In genomic region chr17:4721203-4722135, GRCh38 we compare ENCODE assay signal across 9 cellular contexts. TPM values are rescaled to one million over a fixed set of nuclear protein-coding genes. Genes with fewer than 3 reads are reported as not detected.
DNase-seq lines count a peak whose midpoint lies in the region; ATAC-seq and TF ChIP-seq lines count a peak whose summit lies in the region.
"Had no signal": no experiment of that assay in that cellular context is flagged by ENCODE, and none has a peak within 500 bp of the region (broad histone marks: within the 10 kb centered on the region; RNA-seq: fewer than 3 reads in every experiment).

No MANE protein-coding gene starts in this region.

- POLR2A ChIA-PET in naive thymus-derived CD4-positive, alpha-beta T cell (lab: Charles Lee) = interaction anchor here (0.6 to 3.5 kb wide), 5 partner anchors 10 to 712 kb away, joined by 3 to 26 read pairs (median 4); partner anchors contain the start of gene ARRB2

- CTCF ChIA-PET in naive thymus-derived CD4-positive, alpha-beta T cell (lab: Charles Lee) = no interaction called here

- no peaks in the 10 kb centered on the region for H3K27me3 Mint-ChIP-seq in naive thymus-derived CD4-positive, alpha-beta T cell
- peaks cover 3% of the 10 kb centered on the region for H3K27me3 Mint-ChIP-seq in chondrocyte (ENCODE audit: low read depth)

- ATAC-seq in DND-41 (ENCODE audit: insufficient read depth, low read depth) (peak; percentile 34; the same call in 2 of the 3 replicates), HG03175 (IDR thresholded peaks at IDR 0.05; ENCODE audit: unreplicated experiment) (no peak), HG02870 (IDR thresholded peaks at IDR 0.05; ENCODE audit: unreplicated experiment) (no peak)
- ATAC-seq in naive thymus-derived CD4-positive, alpha-beta T cell = peak; percentile 49

- peaks cover 0 to 28% (median 14%) of the 10 kb centered on the region in 5 donors for H3K36me3 Mint-ChIP-seq in naive thymus-derived CD4-positive, alpha-beta T cell
- H3K36me3 Mint-ChIP-seq in chondrocyte (ENCODE audit: low read depth) = no peaks in the 10 kb centered on the region

- no peaks in the 10 kb centered on the region for H3K9me3 ChIP-seq in DND-41 (ENCODE audit: insufficient read depth, low read length, severe bottlenecking)
- no peaks in the 10 kb centered on the region for H3K9me3 ChIP-seq in naive thymus-derived CD4-positive, alpha-beta T cell (ENCODE audit: control insufficient read depth in 2 of 3, low read length in 3 of 3)

- no peak for TF ChIP-seq CTCF in DND-41 (IDR thresholded peaks at IDR 0.05; ENCODE audit: borderline replicate concordance, extremely low read depth, low read length, poor library complexity, severe bottlenecking)
- TF ChIP-seq CTCF in chondrocyte (IDR thresholded peaks at IDR 0.05) = no peak

- peaks cover 0 to 2% (median 0%) of the 10 kb centered on the region in 11 donors for H3K9me3 Mint-ChIP-seq in naive thymus-derived CD4-positive, alpha-beta T cell
- no peaks in the 10 kb centered on the region for H3K9me3 Mint-ChIP-seq in chondrocyte (ENCODE audit: low read depth)

- H3K4me1 ChIP-seq in DND-41 (ENCODE audit: insufficient read depth, low read length) = no peaks in the 10 kb centered on the region
- no peaks in the 10 kb centered on the region for H3K4me1 ChIP-seq in naive thymus-derived CD4-positive, alpha-beta T cell (ENCODE audit: control insufficient read depth in 2 of 2, insufficient read depth in 2 of 2, low read length in 2 of 2)

- no peak overlapping the region for H2AFZ ChIP-seq in DND-41 (ENCODE audit: low read depth, low read length)

- H4K20me1 ChIP-seq in DND-41 (ENCODE audit: insufficient read depth, low read length) = peaks cover 8% of the 10 kb centered on the region; the same call in 1 of the 2 replicates

- H3K4me1 Mint-ChIP-seq in naive thymus-derived CD4-positive, alpha-beta T cell = peaks cover 0 to 33% (median 6%) of the 10 kb centered on the region in 7 donors
- H3K4me1 Mint-ChIP-seq in chondrocyte (ENCODE audit: low read depth) = peaks cover 5% of the 10 kb centered on the region

- intact Hi-C loops in naive thymus-derived CD4-positive, alpha-beta T cell (cut with micrococcal nuclease) = no loop called here

- H3K79me2 ChIP-seq in DND-41 (ENCODE audit: insufficient read depth, low read length) = no peaks in the 10 kb centered on the region

- no peaks in the 10 kb centered on the region for H3K27me3 ChIP-seq in DND-41 (ENCODE audit: insufficient read depth, low read length, poor library complexity)
- H3K27me3 ChIP-seq in naive thymus-derived CD4-positive, alpha-beta T cell (ENCODE audit: control insufficient read depth in 2 of 2, insufficient read depth in 2 of 2, low read length in 2 of 2) = no peaks in the 10 kb centered on the region

- H3K36me3 ChIP-seq in DND-41 (ENCODE audit: insufficient read depth, low read length) = peaks cover 43% of the 10 kb centered on the region
- H3K36me3 ChIP-seq in naive thymus-derived CD4-positive, alpha-beta T cell (ENCODE audit: control insufficient read depth in 2 of 3, insufficient read depth in 3 of 3, low read length in 3 of 3) = peaks cover 8 to 56% (median 24%) of the 10 kb centered on the region in 3 experiments

- peak overlapping the region; percentile 4 to 82 (median 25) for H3K27ac Mint-ChIP-seq in naive thymus-derived CD4-positive, alpha-beta T cell
- no peak overlapping the region for H3K27ac Mint-ChIP-seq in chondrocyte (ENCODE audit: unreplicated experiment)

- H3K4me3 ChIP-seq in DND-41 (ENCODE audit: low read depth in 1 of 2, low read length in 2 of 2) = no peak overlapping the region
- no peak overlapping the region for H3K4me3 ChIP-seq in naive thymus-derived CD4-positive, alpha-beta T cell (ENCODE audit: low read length)

- DNase-seq in DND-41 = no peak
- peak; percentile 55 for DNase-seq in NCI-H460 (ENCODE audit: extremely low read depth, low read depth)
- peak; percentile 77 for DNase-seq in cerebellar cortex (ENCODE audit: low spot score)
- no peak for DNase-seq in naive thymus-derived CD4-positive, alpha-beta T cell
- no peak for DNase-seq in chondrocyte (ENCODE audit: low spot score)
- no peak for DNase-seq in activated CD4-positive, CD25-positive, alpha-beta regulatory T cell (lab: John Stamatoyannopoulos, UW)
- DNase-seq: NCI-H526 had no signal

- H3K4me2 ChIP-seq in DND-41 (ENCODE audit: insufficient read depth, low read length) = no peak overlapping the region

- H3K9ac ChIP-seq in DND-41 (ENCODE audit: low read depth, low read length) = no peak overlapping the region

- H3K27ac ChIP-seq in DND-41 (ENCODE audit: low read length) = no peak overlapping the region
- H3K27ac ChIP-seq in naive thymus-derived CD4-positive, alpha-beta T cell (ENCODE audit: low read depth, low read length) = no peak overlapping the region

- no peak overlapping the region for H3K4me3 Mint-ChIP-seq in naive thymus-derived CD4-positive, alpha-beta T cell
- H3K4me3 Mint-ChIP-seq in chondrocyte (ENCODE audit: unreplicated experiment) = no peak overlapping the region

RNA-seq across cellular contexts. Expression of gene MED11, which starts 9.8 kb away (rescaled TPM):
- 21.8 and 24.3 TPM in 2 replicates for total RNA-seq in NCI-H460 (2014; rRNA removed; shearing (Covaris generic))
- 24.2 and 26.2 TPM in 2 replicates for polyA plus RNA-seq in NCI-H460 (2014; cell fraction: nucleus; rRNA removed)
- 10 to 100 TPM; 10.4 to 32.0 (median 25.5) TPM for total RNA-seq in naive thymus-derived CD4-positive, alpha-beta T cell
- polyA plus RNA-seq in naive thymus-derived CD4-positive, alpha-beta T cell = 10 to 100 TPM; 43.2 to 73.9 TPM
- 14.6 to 21.3 TPM (median 16.9 TPM) in 3 replicates for total RNA-seq in chondrocyte

RNA-seq across cellular contexts. Expression of gene ARRB2, which starts 11.0 kb away (rescaled TPM):
- total RNA-seq in NCI-H460 (2014; rRNA removed; shearing (Covaris generic)) = 28.8 and 32.9 TPM in 2 replicates
- 32.5 and 32.6 TPM in 2 replicates for polyA plus RNA-seq in NCI-H460 (2014; cell fraction: nucleus; rRNA removed)
- 100 to 1,000 TPM; 270 to 601 (median 377) TPM for total RNA-seq in naive thymus-derived CD4-positive, alpha-beta T cell
- polyA plus RNA-seq in naive thymus-derived CD4-positive, alpha-beta T cell = 10 to 100 TPM; 34.8 to 35.0 TPM
- total RNA-seq in chondrocyte = 7.1 to 11.8 TPM (median 7.2 TPM) in 3 replicates

RNA-seq across cellular contexts. Expression of gene PELP1, which starts 17.5 kb away (rescaled TPM):
- total RNA-seq in NCI-H460 (2014; rRNA removed; shearing (Covaris generic)) = 58.2 and 61.8 TPM in 2 replicates
- 62.6 and 104 TPM in 2 replicates for polyA plus RNA-seq in NCI-H460 (2014; cell fraction: nucleus; rRNA removed)
- 10 to 100 TPM; 41.4 to 80.4 (median 70.0) TPM for total RNA-seq in naive thymus-derived CD4-positive, alpha-beta T cell
- 10 to 100 TPM; 11.6 to 13.2 TPM for polyA plus RNA-seq in naive thymus-derived CD4-positive, alpha-beta T cell
- total RNA-seq in chondrocyte = 44.1 to 56.2 TPM (median 48.2 TPM) in 3 replicates

RNA-seq across cellular contexts. Expression of gene ZMYND15, which starts 18.2 kb away (rescaled TPM):
- total RNA-seq in NCI-H460 (2014; rRNA removed; shearing (Covaris generic)) = 0.22 and 0.23 TPM in 2 replicates
- polyA plus RNA-seq in NCI-H460 (2014; cell fraction: nucleus; rRNA removed) = 0.24 and 0.26 TPM in 2 replicates
- total RNA-seq in naive thymus-derived CD4-positive, alpha-beta T cell = 1 to 10 TPM in 2 of 5 experiments, under 1 TPM in 2, not detected in 1; 0.22 to 5.2 (median 1.4) TPM
- not detected for polyA plus RNA-seq in naive thymus-derived CD4-positive, alpha-beta T cell
- total RNA-seq in chondrocyte = 0.23 to 0.48 TPM (median 0.45 TPM) in 3 replicates

RNA-seq across cellular contexts. Expression of gene CXCL16, which starts 18.3 kb away (rescaled TPM):
- total RNA-seq in NCI-H460 (2014; rRNA removed; shearing (Covaris generic)) = 16.2 and 18.0 TPM in 2 replicates
- 4.7 and 17.2 TPM in 2 replicates for polyA plus RNA-seq in NCI-H460 (2014; cell fraction: nucleus; rRNA removed)
- 10 to 100 TPM in 2 of 5 experiments, 1 to 10 TPM in 3; 2.6 to 68.0 (median 3.4) TPM for total RNA-seq in naive thymus-derived CD4-positive, alpha-beta T cell
- polyA plus RNA-seq in naive thymus-derived CD4-positive, alpha-beta T cell = 1 to 10 TPM; 1.2 to 4.4 TPM
- total RNA-seq in chondrocyte = 4.7 to 8.0 TPM (median 5.4 TPM) in 3 replicates

Comparison
In these comparisons a context has a peak if more than half of its experiments do, and no peak if none do; other contexts are left out.
1. ATAC-seq: peak in DND-41 (single experiment) and naive thymus-derived CD4-positive, alpha-beta T cell (single experiment); none in HG03175 (single experiment) and HG02870 (single experiment).
2. DNase-seq: peak in NCI-H460 (single experiment) and cerebellar cortex (single experiment); none in DND-41 (single experiment), naive thymus-derived CD4-positive, alpha-beta T cell (0 of 9), chondrocyte (single experiment) and activated CD4-positive, CD25-positive, alpha-beta regulatory T cell (0 of 4).